23 cellular contexts compared by ENCODE assay signal in the genomic region with DNA sequence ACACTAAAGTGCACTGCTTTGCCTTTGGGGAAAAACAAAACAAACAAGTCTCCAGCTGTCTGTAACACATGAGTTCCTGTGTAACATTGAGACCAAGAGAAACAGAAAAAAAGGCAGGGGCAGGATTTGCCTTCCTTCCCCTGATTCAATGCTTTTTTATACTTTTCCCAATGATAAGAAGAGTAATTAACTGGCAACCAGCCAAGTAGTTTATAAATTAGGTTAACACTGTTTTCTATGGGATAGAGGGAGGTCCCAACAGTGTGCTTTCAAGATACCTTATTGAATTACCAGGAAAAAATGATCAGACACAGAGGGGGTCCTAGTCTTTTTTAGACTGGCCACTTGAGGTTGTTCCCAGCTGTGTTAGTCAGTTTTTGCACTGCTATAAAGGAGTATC.
"Had no signal": no experiment of that assay in that cellular context is flagged by ENCODE, and none has a peak within 500 bp of the region (broad histone marks: within the 10 kb centered on the region; RNA-seq: fewer than 3 reads in every experiment).

No MANE protein-coding gene starts in this region.

- H3K4me3 ChIP-seq: SJSA1, SK-N-MC had no signal

- H3K9me3 ChIP-seq: SJSA1 had no signal

- H3K4me1 ChIP-seq: SJSA1 had no signal

- H3K36me3 ChIP-seq: SJSA1 had no signal

- H3K27me3 ChIP-seq: SJSA1 had no signal

- H3K27ac ChIP-seq: HL-60, KMS-11, SJSA1, SK-N-MC had no signal

- DNase-seq: IMR-90, Kasumi-1, MM.1S, NCI-H1105 treated with DMSO at 0.1 percent for 48 hours, NCI-H1417 treated with DMSO at 0.1 percent for 48 hours, NCI-H146, NCI-H1694 treated with DMSO at 0.1 percent for 48 hours, NCI-H1930, NCI-H2081, NCI-H2107, NCI-H2171 treated with DMSO at 0.1 percent for 48 hours, NCI-H345, NCI-H446 treated with DMSO at 0.1 percent for 48 hours, NCI-H510A treated with DMSO at 0.1 percent for 48 hours, NCI-H526, NCI-H82, Right ventricle myocardium superior, RPMI8226, SIG-M5 had no signal
